1 cellular context compared by ENCODE assay signal in the genomic region with DNA sequence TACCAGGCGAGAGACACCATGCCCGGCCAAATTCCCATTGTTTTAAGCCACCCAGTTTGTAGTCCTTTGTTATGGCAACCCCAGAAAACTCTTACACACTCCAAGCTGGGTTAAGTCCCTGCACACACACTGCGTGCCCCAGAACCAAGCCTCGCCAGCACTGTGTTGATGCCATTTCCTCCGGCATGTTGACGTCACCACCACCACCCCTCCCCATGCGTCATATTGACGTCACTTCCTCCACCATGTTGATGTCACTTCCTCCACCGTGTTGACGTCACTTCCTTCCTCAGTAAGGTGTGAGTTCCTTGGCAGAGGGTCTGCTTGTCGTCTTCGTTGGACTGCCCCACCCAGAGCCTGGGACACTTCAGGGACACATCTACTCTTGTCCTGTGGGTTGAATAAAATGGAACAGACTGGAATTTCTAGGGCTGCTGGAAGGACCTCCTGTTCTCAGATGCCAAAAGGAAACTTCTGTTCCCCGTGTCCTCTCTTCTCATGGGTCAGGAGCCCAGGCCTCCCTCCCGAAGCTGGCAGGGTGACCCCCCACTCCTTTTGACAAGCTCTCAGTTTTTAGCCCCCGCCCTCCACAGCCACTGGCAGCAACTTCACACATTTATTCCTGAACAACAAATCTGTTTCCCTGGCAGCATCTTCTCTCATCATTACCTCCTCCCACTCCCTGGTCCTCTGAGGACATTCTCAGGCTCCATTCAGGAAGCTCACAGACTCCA.
TF ChIP-seq lines count a peak whose summit lies in the region.

No MANE protein-coding gene starts in this region.

TF ChIP-seq in H1, 55 proteins besides CTCF, POLR2A, EP300 and RAD21:
- TF ChIP-seq CHD2 (IDR thresholded peaks at IDR 0.05; ENCODE audit: low read length) (no peak), CREB1 (IDR thresholded peaks at IDR 0.05) (peak; percentile 54)
